In genomic region chr6:35070111-35070510, GRCh38 we compare ENCODE assay signal across 1 cellular context.
A peak's percentile ranks its signal among the peaks of the same experiment; 100 is the strongest.
TF ChIP-seq lines count a peak whose summit lies in the region.

No MANE protein-coding gene starts in this region.

TF ChIP-seq in WTC11, 78 proteins besides CTCF, POLR2A, EP300 and RAD21 (continued from another document):
- peak; percentile 52 for TF ChIP-seq PRDM15 (CRISPR knock-in tag; IDR thresholded peaks at IDR 0.05)
- no peak for TF ChIP-seq FOXP1 (CRISPR knock-in tag; IDR thresholded peaks at IDR 0.05; ENCODE audit: borderline replicate concordance)
